Comparison of ENCODE assay signal across 8 cellular contexts in the genomic region with DNA sequence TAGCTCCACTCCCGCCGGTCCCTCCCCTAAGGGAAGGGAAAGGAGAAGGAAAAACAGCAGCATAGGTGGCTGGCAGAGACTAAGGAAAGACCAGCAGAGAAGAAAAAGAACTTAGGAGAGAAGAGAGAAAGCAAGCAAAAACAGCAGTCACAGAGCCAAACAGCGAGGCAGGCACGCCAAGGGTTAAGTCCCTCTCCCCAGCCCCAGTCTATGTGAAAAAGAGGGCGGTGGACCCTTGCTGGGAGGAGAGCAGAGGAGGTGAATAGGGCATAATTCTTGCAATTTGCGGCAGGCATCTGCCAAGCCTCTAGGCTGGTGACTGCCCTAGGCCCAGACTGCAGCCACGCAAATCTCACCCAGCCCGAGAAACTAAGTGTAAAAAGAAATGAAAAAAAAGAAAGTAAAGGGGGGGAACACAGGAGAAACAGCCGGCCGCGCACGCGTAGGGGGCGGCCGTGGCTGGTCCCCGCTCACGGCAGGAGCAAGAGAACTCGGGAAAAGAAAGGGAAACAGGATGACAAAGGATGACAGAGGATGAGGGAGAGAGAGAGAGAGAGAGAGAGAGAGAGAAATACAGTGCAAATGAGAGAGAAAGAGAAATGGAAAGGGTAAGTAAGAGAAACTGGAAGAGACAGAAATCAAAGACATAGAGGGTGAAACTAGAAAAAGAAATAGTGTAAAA. TPM values are rescaled to one million over a fixed set of nuclear protein-coding genes. Genes with fewer than 3 reads are reported as not detected.
A peak's percentile ranks its signal among the peaks of the same experiment; 100 is the strongest.
DNase-seq lines count a peak whose midpoint lies in the region; ATAC-seq and TF ChIP-seq lines count a peak whose summit lies in the region.

No MANE protein-coding gene starts in this region.

- 6% methylated on average over 18 of the region's 18 CpGs for WGBS in testis, 2 donors

- no peaks in the 10 kb centered on the region for H3K27me3 Mint-ChIP-seq in activated naive CD8-positive, alpha-beta T cell

- peak; percentile 52 for DNase-seq in NCI-H82 (lab: John Stamatoyannopoulos, UW)
- DNase-seq in NCI-H82 treated with DMSO at 0.1 percent for 48 hours (lab: John Stamatoyannopoulos, UW; ENCODE audit: unreplicated experiment), result no peak
- DNase-seq in testis, result peak; percentile 13

- H3K9ac ChIP-seq in iPS-20b (ENCODE audit: low read depth, low read length), result peak overlapping the region; percentile 77; the same call in 1 of the 2 replicates

- H3K4me3 ChIP-seq in iPS-20b (ENCODE audit: low read length) (peak overlapping the region; percentile 60), testis (peak overlapping the region; percentile 9 to 23)

- no peak for TF ChIP-seq CTCF in testis (IDR thresholded peaks at IDR 0.05)

- H3K27ac ChIP-seq in iPS-20b (ENCODE audit: low read length), result peak overlapping the region; percentile 65
- no peak overlapping the region for H3K27ac ChIP-seq in testis

- H3K27ac Mint-ChIP-seq in activated naive CD8-positive, alpha-beta T cell, result peak overlapping the region; percentile 93

- TF ChIP-seq POLR2A in testis (IDR thresholded peaks at IDR 0.05), result no peak

- H3K36me3 Mint-ChIP-seq in activated naive CD8-positive, alpha-beta T cell, result no peaks in the 10 kb centered on the region

- H3K27me3 ChIP-seq in iPS-20b (ENCODE audit: insufficient read depth, low read length) (no peaks in the 10 kb centered on the region), testis (no peaks in the 10 kb centered on the region)

- ATAC-seq in HG03354 (IDR thresholded peaks at IDR 0.05; ENCODE audit: poor library complexity, severe bottlenecking, unreplicated experiment) (peak; percentile 69), HG03469 (IDR thresholded peaks at IDR 0.05; ENCODE audit: unreplicated experiment) (no peak), GM18519 (IDR thresholded peaks at IDR 0.05; ENCODE audit: low FRiP score, unreplicated experiment) (no peak)

- H3K36me3 ChIP-seq in iPS-20b (ENCODE audit: insufficient read depth, low read depth, low read length), result no peaks in the 10 kb centered on the region
- no peaks in the 10 kb centered on the region for H3K36me3 ChIP-seq in testis (ENCODE audit: low read depth, missing control alignments)

- H3K9me3 ChIP-seq in iPS-20b (ENCODE audit: insufficient read depth, low read depth, low read length), result no peaks in the 10 kb centered on the region
- no peaks in the 10 kb centered on the region for H3K9me3 ChIP-seq in testis

- no peaks in the 10 kb centered on the region for H3K9me3 Mint-ChIP-seq in activated naive CD8-positive, alpha-beta T cell (ENCODE audit: low read depth)

- peak overlapping the region; percentile 81 for H3K4me3 Mint-ChIP-seq in activated naive CD8-positive, alpha-beta T cell

- H3K4me1 Mint-ChIP-seq in activated naive CD8-positive, alpha-beta T cell (ENCODE audit: low read depth), result peaks cover 22% of the 10 kb centered on the region

- peaks cover 39% of the 10 kb centered on the region for H3K4me1 ChIP-seq in iPS-20b (ENCODE audit: insufficient read depth, low read length)
- no peaks in the 10 kb centered on the region for H3K4me1 ChIP-seq in testis

- intact Hi-C loops in testis (cut with DNase I; ENCODE audit: low total_unique reads), result no loop called here

RNA-seq across cellular contexts. Expression of a gene that starts 48.6 kb away (rescaled TPM):
- total RNA-seq in testis, result not detected
- polyA plus RNA-seq in testis (ENCODE audit: insufficient read depth, low read depth, low replicate concordance), result 6.4 TPM

RNA-seq across cellular contexts. Expression of a gene that starts 50.6 kb away (rescaled TPM):
- total RNA-seq in testis, result 1 to 10 TPM; 1.1 to 2.0 TPM
- polyA plus RNA-seq in testis (ENCODE audit: insufficient read depth, low read depth, low replicate concordance), result 2.9 TPM

RNA-seq across cellular contexts. Expression of a gene that starts 56.5 kb away (rescaled TPM):
- total RNA-seq in testis, result 1 to 10 TPM; 4.0 to 9.8 TPM
- polyA plus RNA-seq in testis (ENCODE audit: insufficient read depth, low read depth, low replicate concordance), result 1.3 TPM
